In the genomic region with DNA sequence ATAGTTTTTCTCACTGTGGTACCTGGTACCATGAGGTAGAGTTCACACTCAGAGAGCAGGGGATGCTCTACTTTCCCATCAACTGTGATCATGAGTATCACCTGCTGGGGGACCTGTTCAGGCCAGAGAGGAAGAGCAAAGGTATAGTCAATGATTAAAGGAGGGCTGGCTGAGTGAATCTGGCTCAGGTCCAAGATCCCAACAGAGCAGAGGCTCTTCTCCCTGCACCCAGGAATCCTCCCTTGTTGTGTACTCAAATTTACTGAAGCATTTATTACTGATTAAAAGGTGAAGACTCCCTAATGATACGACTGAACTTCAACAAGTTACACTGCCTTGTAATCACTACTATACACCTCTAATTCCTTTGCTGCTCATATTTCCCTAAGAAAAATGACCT, we compare ENCODE assay signal across 15 cellular contexts.
"Had no signal": no experiment of that assay in that cellular context is flagged by ENCODE, and none has a peak within 500 bp of the region (broad histone marks: within the 10 kb centered on the region; RNA-seq: fewer than 3 reads in every experiment).

No MANE protein-coding gene starts in this region.

- ATAC-seq: activated naive CD4-positive, alpha-beta T cell treated with anti-CD3 and anti-CD28 coated beads, Interleukin-2, amount 50 U/mL, for 72 hours; gastroesophageal sphincter; lower lobe of right lung; stimulated activated memory B cell treated with anti-CD40 and anti-IgM and Interleukin-4, amounts not matched to agents 10 μg/mL and 1 μg/mL and 100 μg/mL, for 72 hours had no signal

- DNase-seq: activated B cell treated with CpG ODN at 0.5 μM for 24 hours; activated T-cell treated with anti-CD3 and anti-CD28 coated beads, Interleukin-2, amount 50 U/mL, for 1 hour; amniotic stem cell; cortex of kidney; effector memory CD4-positive, alpha-beta T cell; kidney; lower lobe of right lung; naive B cell; posterior cingulate gyrus; tibial artery had no signal

- H3K36me3 Mint-ChIP-seq: activated naive CD4-positive, alpha-beta T cell treated with anti-CD3 and anti-CD28 coated beads, Interleukin-2, amount 50 U/mL, for 72 hours; naive B cell; stimulated activated memory B cell treated with anti-CD40 and anti-IgM and Interleukin-4, amounts not matched to agents 10 μg/mL and 1 μg/mL and 100 μg/mL, for 72 hours had no signal

- H3K4me1 Mint-ChIP-seq: activated B cell treated with CpG ODN at 0.5 μM for 24 hours; central memory CD8-positive, alpha-beta T cell; naive B cell; stimulated activated memory B cell treated with anti-CD40 and anti-IgM and Interleukin-4, amounts not matched to agents 10 μg/mL and 1 μg/mL and 100 μg/mL, for 72 hours had no signal

- H3K9me3 Mint-ChIP-seq: activated B cell treated with CpG ODN at 0.5 μM for 24 hours; activated naive CD4-positive, alpha-beta T cell treated with anti-CD3 and anti-CD28 coated beads, Interleukin-2, amount 50 U/mL, for 72 hours; brain; central memory CD8-positive, alpha-beta T cell; naive B cell; stimulated activated memory B cell treated with anti-CD40 and anti-IgM and Interleukin-4, amounts not matched to agents 10 μg/mL and 1 μg/mL and 100 μg/mL, for 72 hours had no signal

- H3K4me3 Mint-ChIP-seq: activated B cell treated with CpG ODN at 0.5 μM for 24 hours; brain; central memory CD8-positive, alpha-beta T cell; naive B cell; stimulated activated memory B cell treated with anti-CD40 and anti-IgM and Interleukin-4, amounts not matched to agents 10 μg/mL and 1 μg/mL and 100 μg/mL, for 72 hours had no signal

- H3K27me3 Mint-ChIP-seq: brain; central memory CD8-positive, alpha-beta T cell; stimulated activated memory B cell treated with anti-CD40 and anti-IgM and Interleukin-4, amounts not matched to agents 10 μg/mL and 1 μg/mL and 100 μg/mL, for 72 hours had no signal

- H3K27ac Mint-ChIP-seq: activated B cell treated with CpG ODN at 0.5 μM for 24 hours; activated naive CD4-positive, alpha-beta T cell treated with anti-CD3 and anti-CD28 coated beads, Interleukin-2, amount 50 U/mL, for 72 hours; brain; naive B cell; stimulated activated memory B cell treated with anti-CD40 and anti-IgM and Interleukin-4, amounts not matched to agents 10 μg/mL and 1 μg/mL and 100 μg/mL, for 72 hours had no signal
